Comparison of ENCODE assay signal across 1 cellular context in genomic region chr7:101169838-101170531, GRCh38.
TF ChIP-seq lines count a peak whose summit lies in the region.

No MANE protein-coding gene starts in this region.

TF ChIP-seq in HepG2, 621 proteins besides CTCF, POLR2A, EP300 and RAD21 (continued from another document and continues in another):
- no peak for TF ChIP-seq ZNF574 (CRISPR knock-in tag; IDR thresholded peaks at IDR 0.05)
- TF ChIP-seq JUND (CRISPR knock-in tag; IDR thresholded peaks at IDR 0.05) = no peak
- TF ChIP-seq KDM2A (CRISPR knock-in tag; IDR thresholded peaks at IDR 0.05; ENCODE audit: borderline replicate concordance, low read depth) = peak; percentile 67; the same call in 1 of the 2 replicates
- TF ChIP-seq TAF1 (CRISPR knock-in tag; IDR thresholded peaks at IDR 0.05) = no peak
- peak; percentile 38; the same call in 1 of the 2 replicates for TF ChIP-seq POGK (CRISPR knock-in tag; conservative IDR thresholded peaks at IDR 0.05)
- peak; percentile 72; the same call in 1 of the 2 replicates for TF ChIP-seq HINFP (CRISPR knock-in tag; IDR thresholded peaks at IDR 0.05; ENCODE audit: low read depth)
- no peak for TF ChIP-seq ZSCAN5A (CRISPR knock-in tag; IDR thresholded peaks at IDR 0.05; ENCODE audit: borderline replicate concordance)
- TF ChIP-seq ZNF576 (CRISPR knock-in tag; IDR thresholded peaks at IDR 0.05) = no peak
- TF ChIP-seq SYNCRIP (IDR thresholded peaks at IDR 0.05; ENCODE audit: insufficient read depth, low read depth, low read length) = no peak
- no peak for TF ChIP-seq HBP1 (CRISPR knock-in tag; IDR thresholded peaks at IDR 0.05; ENCODE audit: low read depth)
- TF ChIP-seq TFDP2 (CRISPR knock-in tag; IDR thresholded peaks at IDR 0.05) = no peak
- 0 out of 2 replicates have a peak, but pooled peaks have one; percentile 38 for TF ChIP-seq ZNF280B (CRISPR knock-in tag; IDR thresholded peaks at IDR 0.05; ENCODE audit: borderline replicate concordance)
- no peak for TF ChIP-seq GMEB1 (CRISPR knock-in tag; IDR thresholded peaks at IDR 0.05; ENCODE audit: borderline replicate concordance)
- TF ChIP-seq ZNF326 (CRISPR knock-in tag; IDR thresholded peaks at IDR 0.05; ENCODE audit: borderline replicate concordance) = no peak
- no peak for TF ChIP-seq BCL6 (CRISPR knock-in tag; IDR thresholded peaks at IDR 0.05)
- no peak for TF ChIP-seq SRY (CRISPR knock-in tag; IDR thresholded peaks at IDR 0.05)
- TF ChIP-seq ZNF251 (CRISPR knock-in tag; IDR thresholded peaks at IDR 0.05) = no peak
- no peak for TF ChIP-seq ATF5 (CRISPR knock-in tag; IDR thresholded peaks at IDR 0.05; ENCODE audit: low read depth)
- peak; percentile 36; the same call in 1 of the 2 replicates for TF ChIP-seq ZFP91 (CRISPR knock-in tag; IDR thresholded peaks at IDR 0.05; ENCODE audit: borderline replicate concordance)
- TF ChIP-seq MAF1 (CRISPR knock-in tag; IDR thresholded peaks at IDR 0.05; ENCODE audit: borderline replicate concordance) = no peak
- TF ChIP-seq ZNF407 (CRISPR knock-in tag; IDR thresholded peaks at IDR 0.05; ENCODE audit: not compliant biosample characterization) = no peak
- no peak for TF ChIP-seq ZNF713 (CRISPR knock-in tag; IDR thresholded peaks at IDR 0.05)
